Comparison of ENCODE assay signal across 9 cellular contexts in the genomic region with DNA sequence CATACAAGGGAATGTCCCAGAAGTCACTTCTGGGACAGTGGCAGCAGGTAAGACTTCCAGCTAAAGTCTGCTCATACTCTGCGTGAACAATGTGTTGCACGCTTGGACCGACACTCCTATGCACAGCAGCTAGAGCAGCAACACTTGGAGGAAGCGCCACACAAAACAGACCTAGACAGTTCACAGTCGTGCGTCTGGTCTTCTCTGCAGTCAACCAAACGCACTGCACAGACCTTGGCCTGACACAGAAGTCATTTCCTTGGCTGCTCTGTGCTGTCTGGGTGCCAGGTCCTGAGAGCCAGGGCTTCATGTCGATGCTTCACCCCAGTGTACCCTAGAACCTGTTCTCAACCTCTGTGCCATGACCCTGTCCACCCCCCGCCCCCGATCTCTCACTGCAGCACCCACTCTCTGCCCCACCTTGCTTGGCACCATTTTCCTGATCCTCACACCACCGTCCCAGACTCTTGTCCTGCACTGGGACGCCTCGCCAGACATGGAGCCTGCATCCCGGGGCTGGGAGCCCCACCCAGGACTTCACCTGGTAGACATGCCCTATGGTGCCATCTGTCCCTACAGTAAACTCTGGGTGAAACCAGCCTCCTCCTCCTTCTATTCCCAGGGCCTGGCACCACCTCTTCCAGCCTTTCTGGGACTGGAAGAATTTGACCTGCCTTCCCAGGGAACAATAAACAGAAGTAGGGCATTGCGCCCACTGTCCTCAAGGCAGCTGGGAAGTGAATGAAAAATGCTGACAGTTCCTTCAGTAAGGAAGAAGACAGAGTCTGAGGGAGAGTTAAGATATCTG. TPM values are rescaled to one million over a fixed set of nuclear protein-coding genes. Genes with fewer than 3 reads are reported as not detected.
A peak's percentile ranks its signal among the peaks of the same experiment; 100 is the strongest.
DNase-seq lines count a peak whose midpoint lies in the region; ATAC-seq and TF ChIP-seq lines count a peak whose summit lies in the region.
"Had no signal": no experiment of that assay in that cellular context is flagged by ENCODE, and none has a peak within 500 bp of the region (broad histone marks: within the 10 kb centered on the region; RNA-seq: fewer than 3 reads in every experiment).

No MANE protein-coding gene starts in this region.

- H3K23ac ChIP-seq in neuronal stem cell (ENCODE audit: low read depth, low read length, poor library complexity), result peak overlapping the region; percentile 3

- H3K36me3 ChIP-seq in neuronal stem cell (replicated peaks in 1 of 2; ENCODE audit: control insufficient read depth in 2 of 2, insufficient read depth in 2 of 2, low read length in 2 of 2), result no peaks in the 10 kb centered on the region

- no peak overlapping the region for H3K14ac ChIP-seq in neuronal stem cell (ENCODE audit: low read length)

- no peaks in the 10 kb centered on the region for H3K79me1 ChIP-seq in neuronal stem cell (ENCODE audit: low read depth, low read length)

- H3K18ac ChIP-seq in neuronal stem cell (ENCODE audit: low read length), result no peak overlapping the region

- H3K9me3 ChIP-seq in neuronal stem cell (replicated peaks in 1 of 2; ENCODE audit: control insufficient read depth in 2 of 2, insufficient read depth in 1 of 2, low read depth in 1 of 2, low read length in 2 of 2), result no peaks in the 10 kb centered on the region

- H3K27ac Mint-ChIP-seq in T-helper 2 cell treated with Interferon-gamma antibody and Interleukin-4, amounts not matched to agents 5 μg/mL and 100 μg/mL, for 36 hours, result peak overlapping the region; percentile 94

- H3K4ac ChIP-seq in neuronal stem cell (ENCODE audit: low read length), result no peak overlapping the region

- no peak overlapping the region for H3K4me2 ChIP-seq in neuronal stem cell (ENCODE audit: insufficient read depth, low read length, poor library complexity, severe bottlenecking)

- no peak overlapping the region for H2BK12ac ChIP-seq in neuronal stem cell (ENCODE audit: low read length)

- TF ChIP-seq CTCF in AG10803 (conservative IDR thresholded peaks at IDR 0.05; ENCODE audit: low read length), result no peak
- TF ChIP-seq CTCF in dorsolateral prefrontal cortex (IDR thresholded peaks at IDR 0.05 in 54 of 56, conservative IDR thresholded peaks at IDR 0.05 in 2 of 56; ENCODE audit: low read depth in 1 of 56, partially characterized antibody in 56 of 56), result no peak

- H3K27ac ChIP-seq in dorsolateral prefrontal cortex (peak overlapping the region in 22 of 59 donors; percentile 9 to 84 (median 46)), neuronal stem cell (replicated peaks; ENCODE audit: low read length) (no peak overlapping the region)

- H2BK5ac ChIP-seq in neuronal stem cell (ENCODE audit: low read length), result no peak overlapping the region

- H3K4me3 Mint-ChIP-seq in T-helper 2 cell treated with Interferon-gamma antibody and Interleukin-4, amounts not matched to agents 5 μg/mL and 100 μg/mL, for 36 hours, result peak overlapping the region; percentile 90

- intact Hi-C loops in dorsolateral prefrontal cortex (cut with DNase I), result loop anchor here in 1 of 2 donors (10.0 kb wide), 1 partner anchor 75 kb away; no protein-coding TSS in a partner anchor

- H4K8ac ChIP-seq in neuronal stem cell (ENCODE audit: low read depth, low read length), result no peak overlapping the region

- H3K36me3 Mint-ChIP-seq in T-helper 2 cell treated with Interferon-gamma antibody and Interleukin-4, amounts not matched to agents 5 μg/mL and 100 μg/mL, for 36 hours (ENCODE audit: low read depth), result peaks cover 61% of the 10 kb centered on the region

- DNase-seq in AG10803 (ENCODE audit: low read depth), result peak; percentile 37
- peak; percentile 32 for DNase-seq in T-helper 2 cell treated with Interferon-gamma antibody and Interleukin-4, amounts not matched to agents 5 μg/mL and 100 μg/mL, for 36 hours (ENCODE audit: low spot score)
- DNase-seq in dorsolateral prefrontal cortex, result no peak
- no peak for DNase-seq in neuronal stem cell (ENCODE audit: low spot score)
- DNase-seq in SKM-1 treated with dmso at 0.1 percent for 144 hours (lab: John Stamatoyannopoulos, UW; ENCODE audit: unreplicated experiment), result no peak
- DNase-seq in NCI-H2227 treated with DMSO at 0.1 percent for 48 hours (lab: John Stamatoyannopoulos, UW), result no peak
- DNase-seq: head of caudate nucleus had no signal

- no peaks in the 10 kb centered on the region for H3K27me3 Mint-ChIP-seq in T-helper 2 cell treated with Interferon-gamma antibody and Interleukin-4, amounts not matched to agents 5 μg/mL and 100 μg/mL, for 36 hours (ENCODE audit: low read depth)

- no CpG with 5 or more reads among the region's 15 CpGs for WGBS in neuronal stem cell (ENCODE audit: extremely low coverage in 2 of 2, insufficient read length in 2 of 2, insufficient replicate concordance in 1 of 2), 2 donors

- no peak overlapping the region for H2BK15ac ChIP-seq in neuronal stem cell (ENCODE audit: low read length)

- no peak overlapping the region for H4K91ac ChIP-seq in neuronal stem cell (ENCODE audit: low read depth, low read length, poor library complexity)

- no peak overlapping the region for H3K9ac ChIP-seq in neuronal stem cell (ENCODE audit: low read depth, low read length, poor library complexity)

- H3K9me3 Mint-ChIP-seq in T-helper 2 cell treated with Interferon-gamma antibody and Interleukin-4, amounts not matched to agents 5 μg/mL and 100 μg/mL, for 36 hours, result no peaks in the 10 kb centered on the region

- H3K4me1 ChIP-seq in neuronal stem cell (ENCODE audit: control insufficient read depth in 2 of 2, insufficient read depth in 1 of 2, low read depth in 1 of 2, low read length in 2 of 2), result peaks cover 3 to 5% of the 10 kb centered on the region in 2 donors

- peak overlapping the region; percentile 36 for H2AK5ac ChIP-seq in neuronal stem cell (ENCODE audit: low read depth, low read length)

- H2BK120ac ChIP-seq in neuronal stem cell (ENCODE audit: low read depth, low read length), result no peak overlapping the region

- no peak overlapping the region for H2AFZ ChIP-seq in neuronal stem cell (ENCODE audit: low read length)

- no peak for ATAC-seq in HG03565 (IDR thresholded peaks at IDR 0.05; ENCODE audit: unreplicated experiment)
- no peak for ATAC-seq in GM18861 (IDR thresholded peaks at IDR 0.05; ENCODE audit: unreplicated experiment)

- H3K4me3 ChIP-seq in AG10803 (ENCODE audit: low read length) (peak overlapping the region; percentile 88), dorsolateral prefrontal cortex (peak overlapping the region in 43 of 59 donors; percentile 2 to 71 (median 55)), neuronal stem cell (ENCODE audit: low read length in 2 of 2) (no peak overlapping the region)

- H3K4me1 Mint-ChIP-seq in T-helper 2 cell treated with Interferon-gamma antibody and Interleukin-4, amounts not matched to agents 5 μg/mL and 100 μg/mL, for 36 hours (ENCODE audit: low read depth), result peaks cover 56% of the 10 kb centered on the region

- H3K27me3 ChIP-seq in dorsolateral prefrontal cortex (peaks cover 0 to 37% (median 15%) of the 10 kb centered on the region in 45 donors), neuronal stem cell (ENCODE audit: control insufficient read depth in 3 of 3, insufficient read depth in 3 of 3, low read depth in 1 of 3, low read length in 3 of 3) (peaks cover 3 to 36% (median 34%) of the 10 kb centered on the region in 3 experiments)

RNA-seq across cellular contexts. Expression of gene ATP10A, which starts 3.1 kb away (rescaled TPM):
- total RNA-seq in dorsolateral prefrontal cortex, result 10 to 100 TPM in 86 of 120 experiments, 1 to 10 TPM in 34; 3.9 to 44.5 (median 12.6) TPM
- polyA plus RNA-seq in neuronal stem cell (2013, experiment 1 of 2), result 0.68 TPM
- polyA plus RNA-seq in neuronal stem cell (2013, experiment 2 of 2), result 0.68 TPM

Comparison
In these comparisons a context has a peak if more than half of its experiments do, and no peak if none do; other contexts are left out.
1. DNase-seq: peak in AG10803 (single experiment) and T-helper 2 cell treated with Interferon-gamma antibody and Interleukin-4, amounts not matched to agents 5 μg/mL and 100 μg/mL, for 36 hours (single experiment); none in dorsolateral prefrontal cortex (0 of 10), neuronal stem cell (single experiment), SKM-1 treated with dmso at 0.1 percent for 144 hours (single experiment) and NCI-H2227 treated with DMSO at 0.1 percent for 48 hours (single experiment).
2. H3K4me3 ChIP-seq: peak in AG10803 (single experiment) and dorsolateral prefrontal cortex (43 of 59); none in neuronal stem cell (0 of 2).